ENCODE assay signal across 1 cellular context in genomic region chr3:40453933-40454332, GRCh38.
TF ChIP-seq lines count a peak whose summit lies in the region.

No MANE protein-coding gene starts in this region.

TF ChIP-seq in K562, 482 proteins besides CTCF, POLR2A, EP300 and RAD21 (continued from another document):
- TF ChIP-seq RBM25 (IDR thresholded peaks at IDR 0.05; ENCODE audit: low read depth, low read length, severe bottlenecking) (peak; percentile 40), HDAC1 (IDR thresholded peaks at IDR 0.05) (peak in 1 of 2 experiments; percentile 38; a peak in 1 of 4 replicates), HINFP (tag; conservative IDR thresholded peaks at IDR 0.05; ENCODE audit: low read depth) (no peak), ZNF668 (CRISPR knock-in tag; IDR thresholded peaks at IDR 0.05) (no peak), ZNF592 (IDR thresholded peaks at IDR 0.05) (0 out of 2 replicates have a peak, but pooled peaks have one; percentile 30), KAT7 (CRISPR knock-in tag; IDR thresholded peaks at IDR 0.05; ENCODE audit: borderline replicate concordance) (0 out of 2 replicates have a peak, but pooled peaks have one; percentile 11), ZNF431 (CRISPR knock-in tag; IDR thresholded peaks at IDR 0.05) (0 out of 2 replicates have a peak, but pooled peaks have one; percentile 5), COPS2 (conservative IDR thresholded peaks at IDR 0.05) (no peak), CREB5 (CRISPR knock-in tag; IDR thresholded peaks at IDR 0.05) (no peak), ZNF121 (CRISPR knock-in tag; conservative IDR thresholded peaks at IDR 0.05) (peak; percentile 87), ZNF282 (CRISPR knock-in tag; IDR thresholded peaks at IDR 0.05) (no peak), NFIC (IDR thresholded peaks at IDR 0.05) (peak; percentile 53), TEAD1 (CRISPR knock-in tag; IDR thresholded peaks at IDR 0.05) (no peak), BCOR (IDR thresholded peaks at IDR 0.05) (peak; percentile 31; the same call in 1 of the 2 replicates), FOXK2 (conservative IDR thresholded peaks at IDR 0.05 in 1 of 2, IDR thresholded peaks at IDR 0.05 in 1 of 2; ENCODE audit: low read depth in 2 of 2) (peak in 1 of 2 experiments; percentile 41; a peak in 1 of 4 replicates)
